ENCODE assay signal across 17 cellular contexts in genomic region chr6:43303751-43304331, GRCh38. TPM values are rescaled to one million over a fixed set of nuclear protein-coding genes. Genes with fewer than 3 reads are reported as not detected.
DNase-seq lines count a peak whose midpoint lies in the region; ATAC-seq and TF ChIP-seq lines count a peak whose summit lies in the region.
"Had no signal": no experiment of that assay in that cellular context is flagged by ENCODE, and none has a peak within 500 bp of the region (broad histone marks: within the 10 kb centered on the region; RNA-seq: fewer than 3 reads in every experiment).

No MANE protein-coding gene starts in this region.

- H3K27me3 ChIP-seq in H7 (ENCODE audit: control insufficient read depth, insufficient read depth, low read length) (peaks cover 6% of the 10 kb centered on the region), osteoblast (ENCODE audit: insufficient read depth, low read length) (peaks cover 35% of the 10 kb centered on the region)
- H3K27me3 ChIP-seq: BE2C had no signal

- H3K9me3 Mint-ChIP-seq in activated T-cell treated with anti-CD3 and anti-CD28 coated beads, Interleukin-2, amount 50 U/mL, for 4 hours: no peaks in the 10 kb centered on the region
- H3K9me3 Mint-ChIP-seq: CD4-positive, alpha-beta memory T cell; HFFc6 had no signal

- no peak overlapping the region for H3K4me2 ChIP-seq in osteoblast (ENCODE audit: insufficient read depth, low read length)
- H3K4me2 ChIP-seq: A549 had no signal

- no peaks in the 10 kb centered on the region for H3K79me2 ChIP-seq in osteoblast (ENCODE audit: insufficient read depth, low read length)

- no peak for ATAC-seq in activated T-cell treated with anti-CD3 and anti-CD28 coated beads, Interleukin-2, amount 50 U/mL, for 4 hours
- ATAC-seq: A549 had no signal

- H3K36me3 Mint-ChIP-seq in activated T-cell treated with anti-CD3 and anti-CD28 coated beads, Interleukin-2, amount 50 U/mL, for 4 hours (ENCODE audit: insufficient read depth): no peaks in the 10 kb centered on the region
- H3K36me3 Mint-ChIP-seq: CD4-positive, alpha-beta memory T cell had no signal

- H3K4me1 ChIP-seq in osteoblast (ENCODE audit: insufficient read depth, low read length): peaks cover 9% of the 10 kb centered on the region
- H3K4me1 ChIP-seq: BE2C had no signal

- H2AFZ ChIP-seq in osteoblast (ENCODE audit: low read length): no peak overlapping the region

- H3K4me3 ChIP-seq in H7 (ENCODE audit: insufficient read depth, low read depth, low read length) (no peak overlapping the region), osteoblast (ENCODE audit: insufficient read depth, low read length) (no peak overlapping the region)
- H3K4me3 ChIP-seq: A549 had no signal

- no peak overlapping the region for H3K27ac ChIP-seq in osteoblast (ENCODE audit: low read depth, low read length)
- H3K27ac ChIP-seq: A549, C4-2B, HL-60 had no signal

- peaks cover 3% of the 10 kb centered on the region for H3K4me1 Mint-ChIP-seq in activated T-cell treated with anti-CD3 and anti-CD28 coated beads, Interleukin-2, amount 50 U/mL, for 4 hours (ENCODE audit: low read depth)

- peaks cover 5% of the 10 kb centered on the region for H3K27me3 Mint-ChIP-seq in activated T-cell treated with anti-CD3 and anti-CD28 coated beads, Interleukin-2, amount 50 U/mL, for 4 hours (ENCODE audit: low read depth)

- in situ Hi-C loops in G401 (cut with HindIII; ENCODE audit: low sequenced_read_pairs): no loop called here

- POLR2A ChIA-PET in GM10248 (lab: Yijun Ruan, JAX): no interaction called here

- no peak overlapping the region for H3K4me3 Mint-ChIP-seq in activated T-cell treated with anti-CD3 and anti-CD28 coated beads, Interleukin-2, amount 50 U/mL, for 4 hours
- H3K4me3 Mint-ChIP-seq: CD4-positive, alpha-beta memory T cell; HFFc6 had no signal

- no peaks in the 10 kb centered on the region for H3K9me3 ChIP-seq in osteoblast (ENCODE audit: low read depth, low read length)
- H3K9me3 ChIP-seq: A549, BE2C had no signal

- H3K36me3 ChIP-seq in H7 (replicated peaks; ENCODE audit: control insufficient read depth, insufficient read depth, low read length) (no peaks in the 10 kb centered on the region; the same call in none of the 2 replicates), osteoblast (ENCODE audit: insufficient read depth, low read length) (no peaks in the 10 kb centered on the region)
- H3K36me3 ChIP-seq: BE2C had no signal

- CTCF ChIA-PET in GM10248 (lab: Yijun Ruan, JAX): interaction anchor here (1.5 to 2.3 kb wide), 3 partner anchors 10 to 202 kb away, joined by 4 to 6 read pairs (median 4); no protein-coding TSS in a partner anchor

- no peaks in the 10 kb centered on the region for H4K20me1 ChIP-seq in osteoblast (ENCODE audit: insufficient read depth, low read length)

- no peak for TF ChIP-seq CTCF in osteoblast (IDR thresholded peaks at IDR 0.05; ENCODE audit: extremely low read depth, low read depth, low read length)
- TF ChIP-seq CTCF in GM10248 (IDR thresholded peaks at IDR 0.05; ENCODE audit: control extremely low read depth, extremely low read depth, low read depth, missing control alignments): no peak

- DNase-seq in G401 (ENCODE audit: low spot score): peak; percentile 7
- peak; percentile 21 for DNase-seq in H7
- DNase-seq in cerebellum (ENCODE audit: low spot score): peak; percentile 29
- peak; percentile 76 for DNase-seq in osteoblast (ENCODE audit: insufficient read length, low spot score, missing footprints)
- DNase-seq in GM10248 (ENCODE audit: extremely low spot score): no peak
- DNase-seq in A172 (ENCODE audit: low spot score): no peak
- DNase-seq in activated T-cell treated with anti-CD3 and anti-CD28 coated beads, Interleukin-2, amount 50 U/mL, for 4 hours: no peak
- DNase-seq: BE2C; CD4-positive, alpha-beta memory T cell; DMS79; HCEC 1CT; HFFc6; IMR-90 had no signal

RNA-seq across cellular contexts. Expression of gene CRIP3, which starts 4.8 kb away (rescaled TPM):
- total RNA-seq in G401 (2014; rRNA removed; shearing (Covaris generic)): not detected in 2 replicates
- total RNA-seq in H7 (2014; rRNA removed; shearing (Covaris generic)): 20.1 and 28.1 TPM in 2 replicates
- total RNA-seq in cerebellum (5.8 TPM), osteoblast (0.59 TPM in 1 of 2 replicates, not detected in the other)
- not detected in 2 replicates for total RNA-seq in A172 (2014; rRNA removed; shearing (Covaris generic))
- total RNA-seq in activated T-cell treated with anti-CD3 and anti-CD28 coated beads, Interleukin-2, amount 50 U/mL, for 4 hours: under 1 TPM in 1 of 3 donors, not detected in 2; 0.52 TPM
- total RNA-seq: HFFc6, IMR-90 had no signal

RNA-seq across cellular contexts. Expression of gene SLC22A7, which starts 5.8 kb away (rescaled TPM):
- total RNA-seq in G401 (2014; rRNA removed; shearing (Covaris generic)): not detected in 2 replicates
- total RNA-seq in H7 (2014; rRNA removed; shearing (Covaris generic)): not detected in 2 replicates
- 0.36 TPM for total RNA-seq in cerebellum
- not detected in 2 replicates for total RNA-seq in osteoblast
- total RNA-seq in A172 (2014; rRNA removed; shearing (Covaris generic)): not detected in 2 replicates
- not detected for total RNA-seq in activated T-cell treated with anti-CD3 and anti-CD28 coated beads, Interleukin-2, amount 50 U/mL, for 4 hours
- total RNA-seq: CD4-positive, alpha-beta memory T cell; H1; HFFc6; IMR-90 had no signal

Comparison
In these comparisons a context has a peak if more than half of its experiments do, and no peak if none do; other contexts are left out.
1. DNase-seq: peak in G401 (single experiment), H7 (single experiment), cerebellum (single experiment) and osteoblast (single experiment); none in GM10248 (single experiment), A172 (single experiment) and activated T-cell treated with anti-CD3 and anti-CD28 coated beads, Interleukin-2, amount 50 U/mL, for 4 hours (single experiment).